Comparison of ENCODE assay signal across 1 cellular context in the genomic region with DNA sequence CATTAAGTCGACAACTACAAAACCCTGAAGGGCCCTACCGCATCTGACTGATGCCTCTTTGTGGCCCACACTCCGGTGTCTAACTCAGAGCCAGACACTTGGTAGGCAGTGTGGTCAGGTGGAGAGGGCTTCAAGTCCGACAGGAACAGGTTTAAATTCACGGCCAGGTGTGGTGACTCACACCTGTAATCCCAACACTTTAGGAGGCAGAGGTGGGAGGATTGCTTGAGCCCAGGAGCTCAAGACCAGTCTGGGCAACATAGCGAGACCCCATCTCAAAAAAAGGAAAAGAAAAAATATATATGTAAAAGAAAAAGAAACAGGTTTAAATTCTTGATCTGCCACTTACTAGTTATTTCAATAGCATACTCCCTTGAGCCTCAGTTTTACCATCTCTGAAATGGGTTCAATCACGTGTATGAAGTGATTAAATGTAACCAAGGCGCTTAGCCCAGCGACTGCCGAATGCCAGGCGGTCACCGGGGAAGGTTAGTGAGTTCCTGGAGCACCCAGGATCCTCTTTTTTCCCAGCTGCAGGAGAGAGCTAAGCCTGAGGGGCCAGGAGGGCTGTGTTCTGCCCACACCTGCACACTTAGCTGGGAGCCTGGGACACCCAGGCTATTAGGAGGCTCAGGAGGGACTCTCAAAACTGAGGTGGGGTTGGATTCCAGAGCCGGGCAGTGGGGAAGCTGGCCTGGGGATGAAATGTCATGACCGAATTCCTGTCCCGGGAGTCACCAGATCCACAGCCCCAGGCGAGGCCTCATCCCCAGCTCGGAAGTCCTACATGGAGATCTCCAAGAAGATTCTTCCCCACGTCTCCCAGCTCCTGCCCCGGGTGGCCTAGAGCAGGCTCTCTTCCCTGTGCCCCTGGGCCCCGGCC.
TF ChIP-seq lines count a peak whose summit lies in the region.

No MANE protein-coding gene starts in this region.

TF ChIP-seq in WTC11, 78 proteins besides CTCF, POLR2A, EP300 and RAD21 (continued from another document):
- TF ChIP-seq, protein P1, sequence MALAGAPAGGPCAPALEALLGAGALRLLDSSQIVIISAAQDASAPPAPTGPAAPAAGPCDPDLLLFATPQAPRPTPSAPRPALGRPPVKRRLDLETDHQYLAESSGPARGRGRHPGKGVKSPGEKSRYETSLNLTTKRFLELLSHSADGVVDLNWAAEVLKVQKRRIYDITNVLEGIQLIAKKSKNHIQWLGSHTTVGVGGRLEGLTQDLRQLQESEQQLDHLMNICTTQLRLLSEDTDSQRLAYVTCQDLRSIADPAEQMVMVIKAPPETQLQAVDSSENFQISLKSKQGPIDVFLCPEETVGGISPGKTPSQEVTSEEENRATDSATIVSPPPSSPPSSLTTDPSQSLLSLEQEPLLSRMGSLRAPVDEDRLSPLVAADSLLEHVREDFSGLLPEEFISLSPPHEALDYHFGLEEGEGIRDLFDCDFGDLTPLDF (CRISPR knock-in tag; IDR thresholded peaks at IDR 0.05): no peak
- TF ChIP-seq NR1H2 (CRISPR knock-in tag; IDR thresholded peaks at IDR 0.05): no peak
- TF ChIP-seq, protein P2, sequence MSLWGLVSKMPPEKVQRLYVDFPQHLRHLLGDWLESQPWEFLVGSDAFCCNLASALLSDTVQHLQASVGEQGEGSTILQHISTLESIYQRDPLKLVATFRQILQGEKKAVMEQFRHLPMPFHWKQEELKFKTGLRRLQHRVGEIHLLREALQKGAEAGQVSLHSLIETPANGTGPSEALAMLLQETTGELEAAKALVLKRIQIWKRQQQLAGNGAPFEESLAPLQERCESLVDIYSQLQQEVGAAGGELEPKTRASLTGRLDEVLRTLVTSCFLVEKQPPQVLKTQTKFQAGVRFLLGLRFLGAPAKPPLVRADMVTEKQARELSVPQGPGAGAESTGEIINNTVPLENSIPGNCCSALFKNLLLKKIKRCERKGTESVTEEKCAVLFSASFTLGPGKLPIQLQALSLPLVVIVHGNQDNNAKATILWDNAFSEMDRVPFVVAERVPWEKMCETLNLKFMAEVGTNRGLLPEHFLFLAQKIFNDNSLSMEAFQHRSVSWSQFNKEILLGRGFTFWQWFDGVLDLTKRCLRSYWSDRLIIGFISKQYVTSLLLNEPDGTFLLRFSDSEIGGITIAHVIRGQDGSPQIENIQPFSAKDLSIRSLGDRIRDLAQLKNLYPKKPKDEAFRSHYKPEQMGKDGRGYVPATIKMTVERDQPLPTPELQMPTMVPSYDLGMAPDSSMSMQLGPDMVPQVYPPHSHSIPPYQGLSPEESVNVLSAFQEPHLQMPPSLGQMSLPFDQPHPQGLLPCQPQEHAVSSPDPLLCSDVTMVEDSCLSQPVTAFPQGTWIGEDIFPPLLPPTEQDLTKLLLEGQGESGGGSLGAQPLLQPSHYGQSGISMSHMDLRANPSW (CRISPR knock-in tag; conservative IDR thresholded peaks at IDR 0.05; ENCODE audit: low read depth): no peak
- TF ChIP-seq, protein P3, sequence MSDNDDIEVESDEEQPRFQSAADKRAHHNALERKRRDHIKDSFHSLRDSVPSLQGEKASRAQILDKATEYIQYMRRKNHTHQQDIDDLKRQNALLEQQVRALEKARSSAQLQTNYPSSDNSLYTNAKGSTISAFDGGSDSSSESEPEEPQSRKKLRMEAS (CRISPR knock-in tag; IDR thresholded peaks at IDR 0.05): no peak
TF ChIP-seq in WTC11: peak in this region for 0.
